ENCODE assay signal across 20 cellular contexts in genomic region chr6:142321451-142321850, GRCh38. TPM values are rescaled to one million over a fixed set of nuclear protein-coding genes. Genes with fewer than 3 reads are reported as not detected.
A peak's percentile ranks its signal among the peaks of the same experiment; 100 is the strongest.
DNase-seq lines count a peak whose midpoint lies in the region; ATAC-seq, FAIRE-seq and TF ChIP-seq lines count a peak whose summit lies in the region.
"Had no signal": no experiment of that assay in that cellular context is flagged by ENCODE, and none has a peak within 500 bp of the region (broad histone marks: within the 10 kb centered on the region; RNA-seq: fewer than 3 reads in every experiment).

No MANE protein-coding gene starts in this region.

- peaks cover 10% of the 10 kb centered on the region for H3F3A ChIP-seq in PC-3 (ENCODE audit: low read length, unreplicated experiment)

- H3K36me3 ChIP-seq in PC-3 (ENCODE audit: low read depth, low read length) (peaks cover 16% of the 10 kb centered on the region; the same call in 1 of the 2 replicates), RWPE2 (ENCODE audit: low read depth) (peaks cover 14% of the 10 kb centered on the region; the same call in 1 of the 2 replicates), K562 (ENCODE audit: control insufficient read depth, insufficient read depth, low read length) (no peaks in the 10 kb centered on the region)

- no peaks in the 10 kb centered on the region for H3K27me3 ChIP-seq in PC-3 (ENCODE audit: low read length)
- H3K27me3 ChIP-seq in RWPE2 (ENCODE audit: insufficient read depth, poor library complexity, severe bottlenecking): no peaks in the 10 kb centered on the region
- H3K27me3 ChIP-seq in K562 (ENCODE audit: control insufficient read depth in 2 of 2, insufficient read depth in 2 of 2, low read length in 2 of 2): no peaks in the 10 kb centered on the region

- ATAC-seq in PC-3 (no peak), RWPE2 (ENCODE audit: low read depth) (no peak), K562 (no peak), GM19455 (IDR thresholded peaks at IDR 0.05; ENCODE audit: unreplicated experiment) (no peak), GM21786 (IDR thresholded peaks at IDR 0.05; ENCODE audit: unreplicated experiment) (no peak)
- ATAC-seq: HCT116 had no signal

- DNase-seq in PC-3 (no peak), RWPE2 (ENCODE audit: low spot score) (no peak), K562 (ENCODE audit: extremely low read depth in 1 of 4, low spot score in 3 of 4) (no peak)
- DNase-seq in stimulated activated CD4-positive, alpha-beta T cell treated with anti-CD3 and anti-CD28 coated beads, Interleukin-2, amount 100 ng/mL, for 48 hours: no peak
- DNase-seq: AML-193; CD4-positive, alpha-beta memory T cell; DMS153; DMS79; GDM1; GOT3; H7; HFFc6; IMR-90 had no signal

- intact Hi-C loops in PC-3 (cut with micrococcal nuclease): no loop called here
- intact Hi-C loops in K562 (cut with micrococcal nuclease): no loop called here

- POLR2A ChIA-PET in PC-3 (lab: Charles Lee; ENCODE audit: unreplicated experiment): no interaction called here
- POLR2A ChIA-PET in K562 (lab: Yijun Ruan, JAX): no interaction called here

- H3K4me1 ChIP-seq in PC-3 (ENCODE audit: insufficient read depth, low read length): peaks cover 70% of the 10 kb centered on the region
- peaks cover 74% of the 10 kb centered on the region for H3K4me1 ChIP-seq in RWPE2 (ENCODE audit: insufficient read depth, poor library complexity, severe bottlenecking)
- H3K4me1 ChIP-seq in K562 (replicated peaks in 1 of 2; ENCODE audit: control insufficient read depth in 2 of 2, insufficient read depth in 2 of 2, low read length in 2 of 2): no peaks in the 10 kb centered on the region

- FAIRE-seq in K562 (lab: Jason Lieb, UNC): no peak
- FAIRE-seq: GM12892, GM18507 had no signal

- peak overlapping the region; percentile 96 for H3K27ac ChIP-seq in PC-3 (ENCODE audit: low read length)
- H3K27ac ChIP-seq in RWPE2 (ENCODE audit: poor library complexity, severe bottlenecking): peak overlapping the region; percentile 89
- no peak overlapping the region for H3K27ac ChIP-seq in K562 (ENCODE audit: extremely low read depth, low read depth, low read length)
- H3K27ac ChIP-seq: C4-2B, HL-60 had no signal

- CTCF ChIA-PET in PC-3 (lab: Charles Lee) (no interaction called here), K562 (lab: Yijun Ruan, JAX; ENCODE audit: low intra/inter-chr PET ratio) (no interaction called here)

- H2AFZ ChIP-seq in PC-3 (ENCODE audit: low read length): no peak overlapping the region
- no peak overlapping the region for H2AFZ ChIP-seq in K562 (ENCODE audit: low read depth, low read length)

- H3K9ac ChIP-seq in PC-3 (ENCODE audit: low read length) (peak overlapping the region; percentile 77; the same call in 1 of the 2 replicates), K562 (ENCODE audit: insufficient read depth in 1 of 2, low read depth in 2 of 2, low read length in 2 of 2) (no peak overlapping the region)

- H3K9me1 ChIP-seq in K562 (ENCODE audit: control insufficient read depth, insufficient read depth, low read length): no peaks in the 10 kb centered on the region

- no peak for TF ChIP-seq POLR2A in K562 (conservative IDR thresholded peaks at IDR 0.05)

- WGBS in K562 (ENCODE audit: insufficient coverage, low coverage, missing lambda C conversion rate): 0% methylated on average over 3 of the region's 3 CpGs

- H4K20me1 ChIP-seq in PC-3 (ENCODE audit: low read length): no peaks in the 10 kb centered on the region
- no peaks in the 10 kb centered on the region for H4K20me1 ChIP-seq in K562 (replicated peaks; ENCODE audit: control insufficient read depth, insufficient read depth, low read length)

- no peak for TF ChIP-seq EP300 in K562 (IDR thresholded peaks at IDR 0.05; ENCODE audit: low read length)

- BruUV-seq in PC-3 (replicated peaks; lab: Mats Ljungman, UMichigan): no TSS peak
- no TSS peak for BruUV-seq in K562 (replicated peaks; lab: Mats Ljungman, UMichigan)

- no peak for TF ChIP-seq RAD21 in K562 (CRISPR knock-in tag; conservative IDR thresholded peaks at IDR 0.05 in 1 of 2, IDR thresholded peaks at IDR 0.05 in 1 of 2)

- H3K9me2 ChIP-seq in PC-3 (replicated peaks; ENCODE audit: low read length): no peaks in the 10 kb centered on the region

- H3K4me3 ChIP-seq in PC-3 (ENCODE audit: low read length): no peak overlapping the region
- H3K4me3 ChIP-seq in RWPE2 (ENCODE audit: severe bottlenecking): no peak overlapping the region
- no peak overlapping the region for H3K4me3 ChIP-seq in K562

- H3K9me3 ChIP-seq in PC-3 (ENCODE audit: low read length) (no peaks in the 10 kb centered on the region), RWPE2 (ENCODE audit: severe bottlenecking) (no peaks in the 10 kb centered on the region), K562 (replicated peaks; ENCODE audit: control insufficient read depth, insufficient read depth, low read depth, low read length) (no peaks in the 10 kb centered on the region)

- H3K79me2 ChIP-seq in PC-3 (ENCODE audit: low read length) (peaks cover 75% of the 10 kb centered on the region), K562 (ENCODE audit: control insufficient read depth, insufficient read depth, low read length) (no peaks in the 10 kb centered on the region)

- in situ Hi-C loops in K562 (cut with MboI): no loop called here

- no peak for TF ChIP-seq CTCF in PC-3 (conservative IDR thresholded peaks at IDR 0.05; ENCODE audit: low read depth, low read length)
- no peak for TF ChIP-seq CTCF in RWPE2 (IDR thresholded peaks at IDR 0.05; ENCODE audit: poor library complexity, severe bottlenecking)
- no peak for TF ChIP-seq CTCF in K562 (IDR thresholded peaks at IDR 0.05 in 2 of 3, conservative IDR thresholded peaks at IDR 0.05 in 1 of 3; ENCODE audit: insufficient read depth in 2 of 3, low read depth in 1 of 3, low read length in 3 of 3)

- peak overlapping the region; percentile 50; the same call in 1 of the 2 replicates for H3K4me2 ChIP-seq in PC-3 (ENCODE audit: low read length)
- H3K4me2 ChIP-seq in K562 (ENCODE audit: insufficient read depth, low read length): no peak overlapping the region

TF ChIP-seq in K562, 482 proteins besides CTCF, POLR2A, EP300 and RAD21:
- TF ChIP-seq ZNF316 (IDR thresholded peaks at IDR 0.05) (0 out of 2 replicates have a peak, but pooled peaks have one; percentile 30), PRPF4 (IDR thresholded peaks at IDR 0.05; ENCODE audit: insufficient read depth, low read depth, low read length, poor library complexity, severe bottlenecking) (no peak)

RNA-seq across cellular contexts. Expression of gene ADGRG6, which starts 19.6 kb away (rescaled TPM):
- total RNA-seq in PC-3 (2014; rRNA removed): 50.4 and 73.2 TPM in 2 replicates
- total RNA-seq in K562 (2011; cell fraction: chromatin; rRNA removed; ENCODE audit: low replicate concordance): 0.25 and 0.35 TPM in 2 replicates
- not detected in 2 replicates for total RNA-seq in K562 (2011; cell fraction: nucleolus; rRNA removed)
- total RNA-seq in K562 (2011; cell fraction: nucleoplasm; rRNA removed): 0.08 and 0.59 TPM in 2 replicates
- under 0.01 and 0.05 TPM in 2 replicates for total RNA-seq in K562 (2014; rRNA removed)
- under 0.01 TPM in 1 of 2 replicates, not detected in the other for total RNA-seq in K562 (2014; rRNA removed; fragmentation: Illumina TruSeq; extraction: Trizol)
- total RNA-seq in K562 (2015; rRNA removed; fragmentation: Illumina TruSeq; extraction: Trizol): not detected in 2 replicates
- 0.11 and 0.13 TPM in 2 replicates for total RNA-seq in K562 (2021)
- 0.04 and 0.06 TPM in 2 replicates for polyA plus RNA-seq in K562 (2011; rRNA removed)
- polyA plus RNA-seq in K562 (2011; cell fraction: cytosol; rRNA removed): 0.07 and 0.10 TPM in 2 replicates
- 0.13 and 0.27 TPM in 2 replicates for polyA plus RNA-seq in K562 (2011; cell fraction: nucleus; rRNA removed)
- polyA plus RNA-seq in K562 (2012): 0.03 and 0.07 TPM in 2 replicates
- polyA plus RNA-seq in K562 (2014; fragmentation: Illumina TruSeq; extraction: Trizol): not detected in 2 replicates
- not detected for polyA plus RNA-seq in K562 (2014; fragmentation: Nextera tagmentation; extraction: Ambion mirVana)
- not detected in 2 replicates for polyA plus RNA-seq in K562 (2014; rRNA removed)
- polyA minus RNA-seq in K562 (2011; rRNA and poly(A)+ RNA removed): 0.11 and 0.18 TPM in 2 replicates
- polyA minus RNA-seq in K562 (2011; cell fraction: cytosol; rRNA and poly(A)+ RNA removed): 1.7 TPM in 1 of 2 replicates, not detected in the other
- polyA minus RNA-seq in K562 (2011; cell fraction: nucleus; rRNA and poly(A)+ RNA removed): 0.11 and 0.13 TPM in 2 replicates
- polyA plus RNA-seq: CD4-positive, alpha-beta memory T cell had no signal

Comparison
In these comparisons a context has a peak if more than half of its experiments do, and no peak if none do; other contexts are left out.
1. RNA of gene ADGRG6, which starts 19.6 kb away (total RNA-seq): 50.4 to 73.2 TPM in PC-3; under 0.01 to 0.59 TPM in K562; every median in the first group is over 10 times any median in the second.